ENCODE assay signal across 15 cellular contexts in genomic region chr2:203582468-203582867, GRCh38. TPM values are rescaled to one million over a fixed set of nuclear protein-coding genes. Genes with fewer than 3 reads are reported as not detected.
DNase-seq lines count a peak whose midpoint lies in the region; ATAC-seq and TF ChIP-seq lines count a peak whose summit lies in the region.
"Had no signal": no experiment of that assay in that cellular context is flagged by ENCODE, and none has a peak within 500 bp of the region (broad histone marks: within the 10 kb centered on the region; RNA-seq: fewer than 3 reads in every experiment).

No MANE protein-coding gene starts in this region.

- H3K27me3 ChIP-seq in fibroblast of lung (ENCODE audit: control insufficient read depth, insufficient read depth, low read length), result no peaks in the 10 kb centered on the region
- no peaks in the 10 kb centered on the region for H3K27me3 ChIP-seq in upper lobe of left lung
- H3K27me3 ChIP-seq in HAP-1 (ENCODE audit: low read depth), result no peaks in the 10 kb centered on the region

- 23 to 40% methylated on average over 3 of the region's 3 CpGs for WGBS in upper lobe of left lung, 2 donors

- in situ Hi-C loops in HAP-1 (cut with MboI; ENCODE audit: low sequenced_read_pairs), result no loop called here

- no peak for TF ChIP-seq POLR2A in upper lobe of left lung (IDR thresholded peaks at IDR 0.05)

- peak; percentile 45 for ATAC-seq in mucosa of descending colon
- peak in 1 of 2 donors; percentile 19 for ATAC-seq in upper lobe of left lung (ENCODE audit: low FRiP score in 2 of 2)
- no peak for ATAC-seq in GM18873 (IDR thresholded peaks at IDR 0.05; ENCODE audit: low FRiP score, unreplicated experiment)
- ATAC-seq: activated T-helper 17 cell treated with anti-CD3 and anti-CD28 coated beads, Interleukin-2, amount 50 U/mL, for 72 hours; T-cell had no signal

- no peak overlapping the region for H3K4me3 ChIP-seq in fibroblast of lung (replicated peaks in 1 of 4; ENCODE audit: control extremely low read depth in 1 of 4, insufficient read depth in 1 of 4, low read depth in 3 of 4, low read length in 4 of 4)
- no peak overlapping the region for H3K4me3 ChIP-seq in mucosa of descending colon
- no peak overlapping the region for H3K4me3 ChIP-seq in upper lobe of left lung
- no peak overlapping the region for H3K4me3 ChIP-seq in HAP-1

- TF ChIP-seq EP300 in upper lobe of left lung (IDR thresholded peaks at IDR 0.05), result peak in 1 of 4 donors; percentile 41

- no peak for TF ChIP-seq CTCF in fibroblast of lung (conservative IDR thresholded peaks at IDR 0.05 in 1 of 2, IDR thresholded peaks at IDR 0.05 in 1 of 2; ENCODE audit: low read depth in 1 of 2, low read length in 2 of 2)
- no peak for TF ChIP-seq CTCF in mucosa of descending colon (IDR thresholded peaks at IDR 0.05)
- TF ChIP-seq CTCF in upper lobe of left lung (IDR thresholded peaks at IDR 0.05), result no peak

- no peak overlapping the region for H3K4me2 ChIP-seq in fibroblast of lung (ENCODE audit: extremely low read depth, insufficient read depth, low read length)

- H2AFZ ChIP-seq in fibroblast of lung (ENCODE audit: low read length), result no peak overlapping the region

- DNase-seq in NOMO-1 treated with DMSO at 0.1 percent for 48 hours (lab: John Stamatoyannopoulos, UW; ENCODE audit: unreplicated experiment) (peak; percentile 2), NOMO-1 (lab: John Stamatoyannopoulos, UW; ENCODE audit: unreplicated experiment in 2 of 2) (no peak), fibroblast of lung (ENCODE audit: low read depth in 2 of 2) (peak; percentile 57 to 78), mucosa of descending colon (peak in 1 of 3 donors; percentile 53), upper lobe of left lung (no peak), NCI-H774 (lab: John Stamatoyannopoulos, UW) (no peak), HAP-1 (ENCODE audit: low spot score in 2 of 2) (no peak)
- DNase-seq: activated CD4-positive, alpha-beta T cell treated with anti-CD3 and anti-CD28 coated beads for 4 hours; Caco-2; erythroblast; KG1; NCI-H2029 treated with DMSO at 0.1 percent for 48 hours; T-cell had no signal

- no peak overlapping the region for H3K9ac ChIP-seq in fibroblast of lung (ENCODE audit: insufficient read depth, low read length)

- H3K27ac ChIP-seq in fibroblast of lung (ENCODE audit: insufficient read depth, low read length) (no peak overlapping the region), upper lobe of left lung (peak overlapping the region; percentile 37 to 79 (median 70))

- H3K4me1 ChIP-seq in fibroblast of lung (ENCODE audit: control insufficient read depth, extremely low read depth, insufficient read depth, low read length), result peaks cover 2% of the 10 kb centered on the region
- peaks cover 57% of the 10 kb centered on the region for H3K4me1 ChIP-seq in mucosa of descending colon (ENCODE audit: low read depth)
- peaks cover 24 to 55% (median 43%) of the 10 kb centered on the region in 4 donors for H3K4me1 ChIP-seq in upper lobe of left lung
- H3K4me1 ChIP-seq in HAP-1, result peaks cover 9% of the 10 kb centered on the region

- H4K20me1 ChIP-seq in fibroblast of lung (ENCODE audit: control insufficient read depth, extremely low read depth, insufficient read depth, low read length), result no peaks in the 10 kb centered on the region

- H3K36me3 ChIP-seq in fibroblast of lung (ENCODE audit: control insufficient read depth, insufficient read depth, low read length), result no peaks in the 10 kb centered on the region
- no peaks in the 10 kb centered on the region for H3K36me3 ChIP-seq in mucosa of descending colon (ENCODE audit: low read depth)
- no peaks in the 10 kb centered on the region for H3K36me3 ChIP-seq in upper lobe of left lung
- no peaks in the 10 kb centered on the region for H3K36me3 ChIP-seq in HAP-1 (replicated peaks)

- no peaks in the 10 kb centered on the region for H3K79me2 ChIP-seq in fibroblast of lung (ENCODE audit: control insufficient read depth, insufficient read depth, low read length)

- H3K9me3 ChIP-seq in fibroblast of lung (ENCODE audit: control insufficient read depth, insufficient read depth, low read depth, low read length), result no peaks in the 10 kb centered on the region
- H3K9me3 ChIP-seq in mucosa of descending colon, result no peaks in the 10 kb centered on the region
- no peaks in the 10 kb centered on the region for H3K9me3 ChIP-seq in upper lobe of left lung
- H3K9me3 ChIP-seq in HAP-1, result no peaks in the 10 kb centered on the region
- H3K9me3 ChIP-seq: Caco-2 had no signal

- intact Hi-C loops in mucosa of descending colon (cut with DNase I, micrococcal nuclease), result no loop called here

RNA-seq across cellular contexts. Expression of gene RAPH1, which starts 47.4 kb away (rescaled TPM):
- total RNA-seq in fibroblast of lung, result 15.4 and 21.1 TPM in 2 replicates
- 9.0 and 14.1 TPM in 2 replicates for polyA plus RNA-seq in fibroblast of lung
- polyA plus RNA-seq in fibroblast of lung (2012), result 9.7 and 22.7 TPM in 2 replicates
- polyA minus RNA-seq in fibroblast of lung (ENCODE audit: low replicate concordance), result 19.5 and 36.1 TPM in 2 replicates
- total RNA-seq in mucosa of descending colon, result 10 to 100 TPM; 48.4 to 60.2 (median 50.4) TPM
- 100 to 1,000 TPM in 1 of 6 donors, 10 to 100 TPM in 5; 52.1 to 144 (median 65.6) TPM for total RNA-seq in upper lobe of left lung

Comparison
In these comparisons a context has a peak if more than half of its experiments do, and no peak if none do; other contexts are left out.
1. DNase-seq: peak in NOMO-1 treated with DMSO at 0.1 percent for 48 hours (single experiment) and fibroblast of lung (2 of 2); none in NOMO-1 (0 of 2), upper lobe of left lung (0 of 2), NCI-H774 (single experiment) and HAP-1 (0 of 2).